ENCODE assay signal across 18 cellular contexts in genomic region chr7:102416406-102416805, GRCh38. TPM values are rescaled to one million over a fixed set of nuclear protein-coding genes. Genes with fewer than 3 reads are reported as not detected.
DNase-seq lines count a peak whose midpoint lies in the region; FAIRE-seq and TF ChIP-seq lines count a peak whose summit lies in the region.
"Had no signal": no experiment of that assay in that cellular context is flagged by ENCODE, and none has a peak within 500 bp of the region (broad histone marks: within the 10 kb centered on the region; RNA-seq: fewer than 3 reads in every experiment).

No MANE protein-coding gene starts in this region.

- peaks cover 75% of the 10 kb centered on the region for H3K4me1 Mint-ChIP-seq in activated naive CD4-positive, alpha-beta T cell treated with anti-CD3 and anti-CD28 coated beads, Interleukin-2, amount 10 ng/mL, durations not matched to agents 7 days and 5 days
- H3K4me1 Mint-ChIP-seq in T-helper 2 cell treated with Interferon-gamma antibody and Interleukin-4, amounts not matched to agents 5 μg/mL and 100 μg/mL, for 36 hours (ENCODE audit: low read depth): peaks cover 61% of the 10 kb centered on the region

- H3K9me3 ChIP-seq in effector memory CD4-positive, alpha-beta T cell (ENCODE audit: control insufficient read depth, low read length): no peaks in the 10 kb centered on the region
- no peaks in the 10 kb centered on the region for H3K9me3 ChIP-seq in thymus (ENCODE audit: control insufficient read depth)
- H3K9me3 ChIP-seq: gastroesophageal sphincter, HAP-1, psoas muscle had no signal

- H3K27me3 Mint-ChIP-seq in activated naive CD4-positive, alpha-beta T cell treated with anti-CD3 and anti-CD28 coated beads, Interleukin-2, amount 10 ng/mL, durations not matched to agents 7 days and 5 days: no peaks in the 10 kb centered on the region
- no peaks in the 10 kb centered on the region for H3K27me3 Mint-ChIP-seq in T-helper 2 cell treated with Interferon-gamma antibody and Interleukin-4, amounts not matched to agents 5 μg/mL and 100 μg/mL, for 36 hours (ENCODE audit: low read depth)

- no peaks in the 10 kb centered on the region for H3K9me3 Mint-ChIP-seq in activated naive CD4-positive, alpha-beta T cell treated with anti-CD3 and anti-CD28 coated beads, Interleukin-2, amount 10 ng/mL, durations not matched to agents 7 days and 5 days
- H3K9me3 Mint-ChIP-seq in T-helper 2 cell treated with Interferon-gamma antibody and Interleukin-4, amounts not matched to agents 5 μg/mL and 100 μg/mL, for 36 hours: no peaks in the 10 kb centered on the region

- CTCF ChIA-PET in activated naive CD4-positive, alpha-beta T cell treated with anti-CD3 and anti-CD28 coated beads, Interleukin-2, amount 10 ng/mL, durations not matched to agents 7 days and 5 days (lab: Charles Lee): interaction anchor here (1.0 to 5.8 kb wide), 5 partner anchors 10 to 49 kb away, joined by 6 to 34 read pairs (median 9); partner anchors contain the start of gene ORAI2

- FAIRE-seq in D721Med (lab: Jason Lieb, UNC): no peak
- FAIRE-seq: G401.6, HTR-8/SVneo had no signal

- peak overlapping the region; percentile 65 for H3K27ac ChIP-seq in effector memory CD4-positive, alpha-beta T cell (ENCODE audit: insufficient read depth, low read length, poor library complexity, severe bottlenecking)
- peak overlapping the region; percentile 59 for H3K27ac ChIP-seq in thymus (ENCODE audit: low read depth)
- H3K27ac ChIP-seq: gastroesophageal sphincter, psoas muscle had no signal

- WGBS in thymus: 92% methylated on average over 6 of the region's 6 CpGs

- H3K27me3 ChIP-seq in effector memory CD4-positive, alpha-beta T cell (replicated peaks; ENCODE audit: control insufficient read depth, insufficient read depth, low read length, poor library complexity, severe bottlenecking): no peaks in the 10 kb centered on the region
- no peaks in the 10 kb centered on the region for H3K27me3 ChIP-seq in thymus (ENCODE audit: control insufficient read depth, insufficient read depth)
- H3K27me3 ChIP-seq: gastroesophageal sphincter had no signal

- peak overlapping the region; percentile 37 for H3K4me3 ChIP-seq in effector memory CD4-positive, alpha-beta T cell (ENCODE audit: insufficient read depth, low read depth, low read length, poor library complexity, severe bottlenecking)
- H3K4me3 ChIP-seq in thymus (ENCODE audit: low read length): no peak overlapping the region
- H3K4me3 ChIP-seq: gastroesophageal sphincter, HAP-1, lung, psoas muscle had no signal

- peak overlapping the region; percentile 66 for H3K4me3 Mint-ChIP-seq in activated naive CD4-positive, alpha-beta T cell treated with anti-CD3 and anti-CD28 coated beads, Interleukin-2, amount 10 ng/mL, durations not matched to agents 7 days and 5 days
- H3K4me3 Mint-ChIP-seq in T-helper 2 cell treated with Interferon-gamma antibody and Interleukin-4, amounts not matched to agents 5 μg/mL and 100 μg/mL, for 36 hours: peak overlapping the region; percentile 83

- H3K36me3 Mint-ChIP-seq in activated naive CD4-positive, alpha-beta T cell treated with anti-CD3 and anti-CD28 coated beads, Interleukin-2, amount 10 ng/mL, durations not matched to agents 7 days and 5 days: peaks cover 53% of the 10 kb centered on the region
- H3K36me3 Mint-ChIP-seq in T-helper 2 cell treated with Interferon-gamma antibody and Interleukin-4, amounts not matched to agents 5 μg/mL and 100 μg/mL, for 36 hours (ENCODE audit: low read depth): peaks cover 61% of the 10 kb centered on the region

- no peak for DNase-seq in activated naive CD4-positive, alpha-beta T cell treated with anti-CD3 and anti-CD28 coated beads, Interleukin-2, amount 10 ng/mL, durations not matched to agents 7 days and 5 days
- DNase-seq in activated naive CD4-positive, alpha-beta T cell treated with anti-CD3 and anti-CD28 coated beads, Interleukin-2, amount 50 U/mL, for 16 hours: no peak
- no peak for DNase-seq in T-helper 2 cell treated with Interferon-gamma antibody and Interleukin-4, amounts not matched to agents 5 μg/mL and 100 μg/mL, for 36 hours (ENCODE audit: low spot score)
- DNase-seq in effector memory CD4-positive, alpha-beta T cell: no peak
- no peak for DNase-seq in C1 segment of cervical spinal cord (lab: John Stamatoyannopoulos, UW)
- no peak for DNase-seq in kidney glomerular epithelial cell (lab: John Stamatoyannopoulos, UW)
- DNase-seq in D721Med (ENCODE audit: insufficient read length, low spot score): no peak
- DNase-seq: activated CD4-positive, alpha-beta T cell treated with anti-CD3 and anti-CD28 coated beads for 1 hour; Calu3; NCI-H345; psoas muscle; SHP77 had no signal

- H3K36me3 ChIP-seq in effector memory CD4-positive, alpha-beta T cell (ENCODE audit: control insufficient read depth, insufficient read depth, low read length): peaks cover 11% of the 10 kb centered on the region
- H3K36me3 ChIP-seq in thymus (ENCODE audit: control insufficient read depth, insufficient read depth): peaks cover 17% of the 10 kb centered on the region

- peaks cover 33% of the 10 kb centered on the region for H3K4me1 ChIP-seq in effector memory CD4-positive, alpha-beta T cell (ENCODE audit: control insufficient read depth, insufficient read depth, low read length, poor library complexity, severe bottlenecking)
- H3K4me1 ChIP-seq in thymus (ENCODE audit: control insufficient read depth, insufficient read depth, low read length): peaks cover 14% of the 10 kb centered on the region
- H3K4me1 ChIP-seq: HAP-1 had no signal

- H3K27ac Mint-ChIP-seq in activated naive CD4-positive, alpha-beta T cell treated with anti-CD3 and anti-CD28 coated beads, Interleukin-2, amount 10 ng/mL, durations not matched to agents 7 days and 5 days: peak overlapping the region; percentile 99
- H3K27ac Mint-ChIP-seq in T-helper 2 cell treated with Interferon-gamma antibody and Interleukin-4, amounts not matched to agents 5 μg/mL and 100 μg/mL, for 36 hours: peak overlapping the region; percentile 99

- TF ChIP-seq CTCF in D721Med (IDR thresholded peaks at IDR 0.05; ENCODE audit: insufficient read depth, missing control alignments): no peak

RNA-seq across cellular contexts. Expression of gene ORAI2, which starts 17.0 kb away (rescaled TPM):
- polyA plus RNA-seq in thymus: 11.6 TPM

RNA-seq across cellular contexts. Expression of gene PRKRIP1, which starts 20.2 kb away (rescaled TPM):
- 54.4 TPM for polyA plus RNA-seq in thymus

RNA-seq across cellular contexts. Expression of gene ALKBH4, which starts 48.3 kb away (rescaled TPM):
- polyA plus RNA-seq in thymus: 11.4 TPM

RNA-seq across cellular contexts. Expression of gene LRWD1, which starts 48.4 kb away (rescaled TPM):
- polyA plus RNA-seq in thymus: 19.9 TPM
